In genomic region chr17:48393271-48393670, GRCh38 we compare ENCODE assay signal across 21 cellular contexts. TPM values are rescaled to one million over a fixed set of nuclear protein-coding genes. Genes with fewer than 3 reads are reported as not detected.
"Had no signal": no experiment of that assay in that cellular context is flagged by ENCODE, and none has a peak within 500 bp of the region (broad histone marks: within the 10 kb centered on the region; RNA-seq: fewer than 3 reads in every experiment).

No MANE protein-coding gene starts in this region.

- H3K27ac ChIP-seq: brain microvascular endothelial cell, colonic mucosa, gastrocnemius medialis, heart left ventricle, sigmoid colon, spleen, upper lobe of right lung had no signal

- H3K27me3 ChIP-seq: colonic mucosa had no signal

- H3K9me3 Mint-ChIP-seq: activated naive CD4-positive, alpha-beta T cell treated with anti-CD3 and anti-CD28 coated beads, Interleukin-2, amount 50 U/mL, for 72 hours; memory B cell; stimulated activated memory B cell treated with anti-CD40 and anti-IgM and Interleukin-4, amounts not matched to agents 10 μg/mL and 1 μg/mL and 100 μg/mL, for 72 hours; T-helper 2 cell treated with Interferon-gamma antibody and Interleukin-4, amounts not matched to agents 5 μg/mL and 100 μg/mL, for 36 hours had no signal

- H3K27ac Mint-ChIP-seq: activated naive CD4-positive, alpha-beta T cell treated with anti-CD3 and anti-CD28 coated beads, Interleukin-2, amount 50 U/mL, for 72 hours; memory B cell; stimulated activated memory B cell treated with anti-CD40 and anti-IgM and Interleukin-4, amounts not matched to agents 10 μg/mL and 1 μg/mL and 100 μg/mL, for 72 hours; T-helper 2 cell treated with Interferon-gamma antibody and Interleukin-4, amounts not matched to agents 5 μg/mL and 100 μg/mL, for 36 hours had no signal

- H3K4me1 ChIP-seq: colonic mucosa, gastrocnemius medialis, heart left ventricle, sigmoid colon, upper lobe of right lung had no signal

- H3K36me3 Mint-ChIP-seq: memory B cell; stimulated activated memory B cell treated with anti-CD40 and anti-IgM and Interleukin-4, amounts not matched to agents 10 μg/mL and 1 μg/mL and 100 μg/mL, for 72 hours had no signal

- H3K9me3 ChIP-seq: colonic mucosa, gastrocnemius medialis, heart left ventricle, sigmoid colon, spleen, upper lobe of right lung had no signal

- H3K36me3 ChIP-seq: brain microvascular endothelial cell, colonic mucosa, gastrocnemius medialis, heart left ventricle, sigmoid colon, upper lobe of right lung had no signal

- H3K4me1 Mint-ChIP-seq: memory B cell; stimulated activated memory B cell treated with anti-CD40 and anti-IgM and Interleukin-4, amounts not matched to agents 10 μg/mL and 1 μg/mL and 100 μg/mL, for 72 hours had no signal

- H3K27me3 Mint-ChIP-seq: memory B cell; stimulated activated memory B cell treated with anti-CD40 and anti-IgM and Interleukin-4, amounts not matched to agents 10 μg/mL and 1 μg/mL and 100 μg/mL, for 72 hours had no signal

- H3K4me3 ChIP-seq: colonic mucosa, gastrocnemius medialis, heart left ventricle, sigmoid colon, spleen, upper lobe of right lung had no signal

- H3K4me3 Mint-ChIP-seq: memory B cell; stimulated activated memory B cell treated with anti-CD40 and anti-IgM and Interleukin-4, amounts not matched to agents 10 μg/mL and 1 μg/mL and 100 μg/mL, for 72 hours; T-helper 2 cell treated with Interferon-gamma antibody and Interleukin-4, amounts not matched to agents 5 μg/mL and 100 μg/mL, for 36 hours had no signal

- ATAC-seq: activated naive CD4-positive, alpha-beta T cell treated with anti-CD3 and anti-CD28 coated beads, Interleukin-2, amount 50 U/mL, for 72 hours; gastrocnemius medialis; heart left ventricle; left ventricle myocardium superior; stimulated activated memory B cell treated with anti-CD40 and anti-IgM and Interleukin-4, amounts not matched to agents 10 μg/mL and 1 μg/mL and 100 μg/mL, for 72 hours; upper lobe of right lung had no signal

- DNase-seq: activated CD4-positive, alpha-beta T cell treated with anti-CD3 and anti-CD28 coated beads, Interleukin-2, amount 50 U/mL, for 4 hours; activated gamma-delta T cell treated with Interleukin-2 at 50 U/mL for 16 hours; amygdala; brain microvascular endothelial cell; central memory CD4-positive, alpha-beta T cell; colonic mucosa; erythroblast; gastrocnemius medialis; heart left ventricle; kidney glomerular epithelial cell; left ventricle myocardium superior; occipital lobe; posterior cingulate gyrus; sigmoid colon; spleen; stimulated activated CD4-positive, alpha-beta T cell treated with anti-CD3 and anti-CD28 coated beads, Interleukin-4, amount 100 ng/mL, for 4 hours; upper lobe of right lung had no signal

RNA-seq across cellular contexts. Expression of gene SKAP1, which starts 36.7 kb away (rescaled TPM):
- total RNA-seq: gastrocnemius medialis had no signal
